Comparison of ENCODE assay signal across 8 cellular contexts in genomic region chr11:43643898-43644625, GRCh38. TPM values are rescaled to one million over a fixed set of nuclear protein-coding genes. Genes with fewer than 3 reads are reported as not detected.
DNase-seq lines count a peak whose midpoint lies in the region; ATAC-seq and TF ChIP-seq lines count a peak whose summit lies in the region.

No MANE protein-coding gene starts in this region.

- WGBS in mesendoderm (ENCODE audit: extremely low coverage, insufficient coverage, low lambda C conversion rate) = no CpG with 5 or more reads among the region's 33 CpGs

- no peak overlapping the region for H2BK15ac ChIP-seq in mesendoderm (replicated peaks; ENCODE audit: low read depth)

- H3K27ac Mint-ChIP-seq in activated CD8-positive, alpha-beta memory T cell treated with anti-CD3 and anti-CD28 coated beads, Interleukin-2, amount 10 ng/mL, durations not matched to agents 7 days and 5 days = peak overlapping the region; percentile 84

- H3K27me3 ChIP-seq in endocrine pancreas (ENCODE audit: control insufficient read depth, insufficient read depth, low read length) (no peaks in the 10 kb centered on the region), mesendoderm (ENCODE audit: insufficient read depth, low read length, poor library complexity) (no peaks in the 10 kb centered on the region)

- peaks cover 9% of the 10 kb centered on the region for H3K79me2 ChIP-seq in mesendoderm (ENCODE audit: control insufficient read depth, insufficient read depth, low read length)

- peaks cover 22% of the 10 kb centered on the region for H3K4me1 Mint-ChIP-seq in activated CD8-positive, alpha-beta memory T cell treated with anti-CD3 and anti-CD28 coated beads, Interleukin-2, amount 10 ng/mL, durations not matched to agents 7 days and 5 days

- no peaks in the 10 kb centered on the region for H3K9me3 ChIP-seq in endocrine pancreas (ENCODE audit: control insufficient read depth, low read length)

- CTCF ChIA-PET in activated CD8-positive, alpha-beta memory T cell treated with anti-CD3 and anti-CD28 coated beads, Interleukin-2, amount 10 ng/mL, durations not matched to agents 7 days and 5 days (lab: Charles Lee) = no interaction called here

- H3K79me1 ChIP-seq in mesendoderm (ENCODE audit: low read length) = peaks cover 9% of the 10 kb centered on the region

- H3K18ac ChIP-seq in mesendoderm (ENCODE audit: low read length) = peak overlapping the region; percentile 86

- H3K4me1 ChIP-seq in endocrine pancreas (ENCODE audit: control insufficient read depth, insufficient read depth, low read length) (peaks cover 9% of the 10 kb centered on the region), mesendoderm (ENCODE audit: control insufficient read depth, low read depth, low read length) (peaks cover 5% of the 10 kb centered on the region)

- H3K23ac ChIP-seq in mesendoderm (ENCODE audit: low read length) = no peak overlapping the region

- peaks cover 7% of the 10 kb centered on the region for H3K36me3 Mint-ChIP-seq in activated CD8-positive, alpha-beta memory T cell treated with anti-CD3 and anti-CD28 coated beads, Interleukin-2, amount 10 ng/mL, durations not matched to agents 7 days and 5 days

- no peak for TF ChIP-seq CTCF in GM20000 (IDR thresholded peaks at IDR 0.05; ENCODE audit: extremely low read depth, missing control alignments)

- no peak overlapping the region for H3K27ac ChIP-seq in mesendoderm (ENCODE audit: low read depth, low read length)

- peak overlapping the region; percentile 98 for H3K4me2 ChIP-seq in mesendoderm (ENCODE audit: low read length)

- H3K9ac ChIP-seq in endocrine pancreas (ENCODE audit: control insufficient read depth, insufficient read depth, low read length) (peak overlapping the region; percentile 92), mesendoderm (ENCODE audit: low read length) (peak overlapping the region; percentile 73)

- DNase-seq in COR-L47 (lab: John Stamatoyannopoulos, UW) = peak; percentile 65
- peak; percentile 87 for DNase-seq in GM20000 (ENCODE audit: low spot score)
- DNase-seq in HS-5 (ENCODE audit: low read depth) = peak; percentile 32
- DNase-seq in NOMO-1 (lab: John Stamatoyannopoulos, UW; ENCODE audit: unreplicated experiment in 2 of 2) = peak; percentile 76 to 88
- peak; percentile 93 for DNase-seq in activated CD8-positive, alpha-beta memory T cell treated with anti-CD3 and anti-CD28 coated beads, Interleukin-2, amount 10 ng/mL, durations not matched to agents 7 days and 5 days
- peak; percentile 92 for DNase-seq in mesendoderm
- peak; percentile 76 for DNase-seq in stimulated activated CD8-positive, alpha-beta memory T cell treated with anti-CD3 and anti-CD28 coated beads, Interleukin-12 subunit alpha, Interleukin-12 subunit beta, amount 100 ng/mL, for 4 hours (ENCODE audit: low read depth)

- H3K56ac ChIP-seq in mesendoderm (ENCODE audit: low read length) = peak overlapping the region; percentile 87

- ATAC-seq in activated CD8-positive, alpha-beta memory T cell treated with anti-CD3 and anti-CD28 coated beads, Interleukin-2, amount 10 ng/mL, durations not matched to agents 7 days and 5 days = peak; percentile 100

- no peak overlapping the region for H4K5ac ChIP-seq in mesendoderm (ENCODE audit: low read length)

- H3K9me3 Mint-ChIP-seq in activated CD8-positive, alpha-beta memory T cell treated with anti-CD3 and anti-CD28 coated beads, Interleukin-2, amount 10 ng/mL, durations not matched to agents 7 days and 5 days (ENCODE audit: low read depth) = no peaks in the 10 kb centered on the region

- H3K4me3 ChIP-seq in endocrine pancreas (ENCODE audit: control insufficient read depth, insufficient read depth, low read length) (peak overlapping the region; percentile 95), mesendoderm (ENCODE audit: low read length) (peak overlapping the region; percentile 93)

- peak overlapping the region; percentile 68 for H2AK5ac ChIP-seq in mesendoderm (ENCODE audit: low read length)

- H3K27me3 Mint-ChIP-seq in activated CD8-positive, alpha-beta memory T cell treated with anti-CD3 and anti-CD28 coated beads, Interleukin-2, amount 10 ng/mL, durations not matched to agents 7 days and 5 days = peaks cover 16% of the 10 kb centered on the region

- H3K36me3 ChIP-seq in endocrine pancreas (ENCODE audit: control insufficient read depth, insufficient read depth, low read length) (no peaks in the 10 kb centered on the region), mesendoderm (ENCODE audit: control insufficient read depth, insufficient read depth, low read length) (no peaks in the 10 kb centered on the region)

- H3K4me3 Mint-ChIP-seq in activated CD8-positive, alpha-beta memory T cell treated with anti-CD3 and anti-CD28 coated beads, Interleukin-2, amount 10 ng/mL, durations not matched to agents 7 days and 5 days = peak overlapping the region; percentile 83

- no peak overlapping the region for H2BK5ac ChIP-seq in mesendoderm (ENCODE audit: low read length)

- no peak overlapping the region for H4K8ac ChIP-seq in mesendoderm (ENCODE audit: low read depth, low read length)

- peak overlapping the region; percentile 58 for H3K4ac ChIP-seq in mesendoderm (ENCODE audit: low read depth, low read length)

- H2BK120ac ChIP-seq in mesendoderm (ENCODE audit: low read depth, low read length) = no peak overlapping the region

RNA-seq across cellular contexts. Expression of gene HSD17B12, which starts 36.5 kb away (rescaled TPM):
- 10 to 100 TPM; 26.1 to 30.9 TPM for total RNA-seq in activated CD8-positive, alpha-beta memory T cell treated with anti-CD3 and anti-CD28 coated beads, Interleukin-2, amount 10 ng/mL, durations not matched to agents 7 days and 5 days
- polyA plus RNA-seq in mesendoderm (2013, experiment 1 of 2) = 112 TPM
- 109 TPM for polyA plus RNA-seq in mesendoderm (2013, experiment 2 of 2)

Comparison
In these comparisons a context has a peak if more than half of its experiments do, and no peak if none do; other contexts are left out.
1. DNase-seq: peak in every context shown above with its lines; median percentile 93 in activated CD8-positive, alpha-beta memory T cell treated with anti-CD3 and anti-CD28 coated beads, Interleukin-2, amount 10 ng/mL, durations not matched to agents 7 days and 5 days; 92 in mesendoderm; 87 in GM20000; 82 in NOMO-1; 76 in stimulated activated CD8-positive, alpha-beta memory T cell treated with anti-CD3 and anti-CD28 coated beads, Interleukin-12 subunit alpha, Interleukin-12 subunit beta, amount 100 ng/mL, for 4 hours; 65 in COR-L47; 32 in HS-5.